ENCODE assay signal across 24 cellular contexts in the genomic region with DNA sequence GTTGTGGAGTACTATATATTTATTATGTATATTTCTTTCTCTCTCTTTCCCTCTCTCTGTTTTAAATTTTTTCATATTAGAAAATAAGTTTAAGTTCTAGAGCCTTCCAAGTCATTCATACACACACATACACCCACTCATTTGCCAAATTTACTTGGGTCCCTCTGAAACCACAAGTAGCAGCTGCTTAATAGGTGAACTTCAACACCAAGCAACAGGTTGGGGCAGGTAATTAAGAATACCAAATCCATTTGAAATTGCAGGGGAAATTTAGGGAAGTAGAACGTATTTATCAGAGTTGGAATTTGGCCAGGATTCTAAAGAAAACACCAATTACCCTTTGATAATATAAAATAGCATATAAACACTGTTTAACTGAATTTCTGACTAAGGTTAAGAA.
"Had no signal": no experiment of that assay in that cellular context is flagged by ENCODE, and none has a peak within 500 bp of the region (broad histone marks: within the 10 kb centered on the region; RNA-seq: fewer than 3 reads in every experiment).

No MANE protein-coding gene starts in this region.

- H3K27ac ChIP-seq: ascending aorta, body of pancreas, cardiac muscle cell, SJSA1 had no signal

- H3K4me1 ChIP-seq: ascending aorta, body of pancreas, SJSA1 had no signal

- H3K36me3 ChIP-seq: ascending aorta, cardiac muscle cell, SJSA1 had no signal

- H3K4me3 ChIP-seq: ascending aorta, body of pancreas, cardiac muscle cell, SJSA1 had no signal

- H3K27me3 ChIP-seq: ascending aorta, body of pancreas, cardiac muscle cell had no signal

- DNase-seq: activated CD4-positive, alpha-beta T cell treated with anti-CD3 and anti-CD28 coated beads, Interleukin-2, amount 10 ng/mL, durations not matched to agents 24 days and 14 days; activated CD4-positive, alpha-beta T cell treated with anti-CD3 and anti-CD28 coated beads, Interleukin-2, amount 50 U/mL, for 48 hours; activated CD4-positive, CD25-positive, alpha-beta regulatory T cell treated with anti-CD3 and anti-CD28 coated beads, Interleukin-2, amount 50 U/mL, for 72 hours; activated CD8-positive, alpha-beta memory T cell treated with anti-CD3 and anti-CD28 coated beads, Interleukin-2, amount 10 ng/mL, durations not matched to agents 7 days and 5 days; activated effector memory CD4-positive, alpha-beta T cell treated with Interleukin-2 at 50 U/mL for 16 hours; activated naive CD4-positive, alpha-beta T cell treated with Interleukin-2 at 50 U/mL for 16 hours; activated naive CD8-positive, alpha-beta T cell treated with anti-CD3 and anti-CD28 coated beads, Interleukin-2, amount 50 U/mL, for 24 hours; activated T-cell treated with anti-CD3 and anti-CD28 coated beads, Interleukin-2, amount 50 U/mL, for 24 hours; amniotic stem cell; body of pancreas; Kasumi-1; KBM-7; NCI-H1048; NCI-H1417 treated with DMSO at 0.1 percent for 48 hours; NCI-H1694 treated with DMSO at 0.1 percent for 48 hours; NCI-H2029 treated with DMSO at 0.1 percent for 48 hours; NCI-H345; NCI-H510A; NCI-H526 treated with DMSO at 0.1 percent for 48 hours; RPMI8226; SHP77 had no signal

- H3K9me3 ChIP-seq: ascending aorta, body of pancreas, SJSA1 had no signal
